Comparison of ENCODE assay signal across 8 cellular contexts in genomic region chr15:101652098-101652782, GRCh38. TPM values are rescaled to one million over a fixed set of nuclear protein-coding genes. Genes with fewer than 3 reads are reported as not detected.
A peak's percentile ranks its signal among the peaks of the same experiment; 100 is the strongest.
DNase-seq lines count a peak whose midpoint lies in the region; ATAC-seq and TF ChIP-seq lines count a peak whose summit lies in the region.

Gene TM2D3, minus strand, starts transcription at chr15:101652381. Its CDS starts 20 bp downstream, at chr15:101652361.

- H3K9me3 ChIP-seq in RWPE2 (ENCODE audit: severe bottlenecking) (no peaks in the 10 kb centered on the region), neural cell (ENCODE audit: low read length) (no peaks in the 10 kb centered on the region), stomach (no peaks in the 10 kb centered on the region)

- H3K9me2 ChIP-seq in neural cell (ENCODE audit: insufficient read depth, low read length), result no peaks in the 10 kb centered on the region

- H3K4me2 ChIP-seq in neural cell (ENCODE audit: low read length), result peak within 1 kb of the TSS; percentile 96

- H3K4me3 ChIP-seq in RWPE2 (ENCODE audit: severe bottlenecking), result peak within 1 kb of the TSS; percentile 90
- H3K4me3 ChIP-seq in fibroblast of the aortic adventitia (ENCODE audit: low read depth, low read length), result peak within 1 kb of the TSS; percentile 93
- peak within 1 kb of the TSS; percentile 89 for H3K4me3 ChIP-seq in neural cell (ENCODE audit: low read length)
- peak within 1 kb of the TSS; percentile 73 to 99 (median 86) for H3K4me3 ChIP-seq in stomach

- intact Hi-C loops in stomach (cut with DNase I; ENCODE audit: low total_unique reads), result no loop called here

- TF ChIP-seq EP300 in neural cell (conservative IDR thresholded peaks at IDR 0.05; ENCODE audit: poor library complexity, severe bottlenecking) (peak; percentile 54), stomach (IDR thresholded peaks at IDR 0.05) (no peak)

- DNase-seq in ELF-1 (ENCODE audit: low read depth, low spot score), result peak; percentile 93
- DNase-seq in GOT3 (lab: John Stamatoyannopoulos, UW), result peak; percentile 89
- peak; percentile 94 for DNase-seq in RWPE2 (ENCODE audit: low spot score)
- peak; percentile 93 for DNase-seq in activated T-helper 9 cell treated with anti-CD3 and anti-CD28 coated beads, Interleukin-2, amount 50 U/mL, for 16 hours (ENCODE audit: low read depth)
- peak; percentile 87 for DNase-seq in fibroblast of the aortic adventitia (ENCODE audit: low read depth)
- peak; percentile 95 for DNase-seq in stomach

- peaks cover 13% of the 10 kb centered on the region for H3K4me1 ChIP-seq in RWPE2 (ENCODE audit: insufficient read depth, poor library complexity, severe bottlenecking)
- H3K4me1 ChIP-seq in stomach, result peaks cover 29 to 53% (median 41%) of the 10 kb centered on the region in 4 donors

- TF ChIP-seq POLR2A in stomach (IDR thresholded peaks at IDR 0.05), result peak in 2 of 4 donors; percentile 34 to 68

- peak; percentile 85 for ATAC-seq in RWPE2 (ENCODE audit: low read depth)

- peak; percentile 70 for TF ChIP-seq RAD21 in neural cell (conservative IDR thresholded peaks at IDR 0.05)

- TF ChIP-seq CTCF in LNCAP (IDR thresholded peaks at IDR 0.05), result peak; percentile 63
- TF ChIP-seq CTCF in RWPE2 (IDR thresholded peaks at IDR 0.05; ENCODE audit: poor library complexity, severe bottlenecking), result peak; percentile 96
- TF ChIP-seq CTCF in fibroblast of the aortic adventitia (IDR thresholded peaks at IDR 0.05; ENCODE audit: insufficient read depth, low read length), result peak; percentile 75
- peak; percentile 90 for TF ChIP-seq CTCF in neural cell (IDR thresholded peaks at IDR 0.05; ENCODE audit: poor library complexity, severe bottlenecking)
- peak in 5 of 7 experiments; percentile 57 to 93 (median 87) for TF ChIP-seq CTCF in stomach (IDR thresholded peaks at IDR 0.05)

- H4K20me1 ChIP-seq in neural cell (ENCODE audit: insufficient read depth), result no peaks in the 10 kb centered on the region

- H2AFZ ChIP-seq in neural cell (ENCODE audit: low read depth, low read length), result peak within 1 kb of the TSS; percentile 95

- peaks cover 37% of the 10 kb centered on the region for H3K79me2 ChIP-seq in neural cell (replicated peaks; ENCODE audit: insufficient read depth, low read length)

- H3K27ac ChIP-seq in RWPE2 (ENCODE audit: poor library complexity, severe bottlenecking) (peak within 1 kb of the TSS; percentile 78), neural cell (ENCODE audit: low read length) (peak within 1 kb of the TSS; percentile 90), stomach (peak within 1 kb of the TSS; percentile 94 to 99 (median 99))

- H3K27me3 ChIP-seq in RWPE2 (ENCODE audit: insufficient read depth, poor library complexity, severe bottlenecking) (no peaks in the 10 kb centered on the region), neural cell (ENCODE audit: insufficient read depth, low read depth, low read length) (no peaks in the 10 kb centered on the region), stomach (no peaks in the 10 kb centered on the region)

- H3F3A ChIP-seq in neural cell (ENCODE audit: insufficient read depth, low read length, poor library complexity, severe bottlenecking), result no peaks in the 10 kb centered on the region

- H3K36me3 ChIP-seq in RWPE2 (ENCODE audit: low read depth) (peaks cover 35% of the 10 kb centered on the region), neural cell (ENCODE audit: insufficient read depth, low read length) (no peaks in the 10 kb centered on the region), stomach (peaks cover 6 to 45% (median 40%) of the 10 kb centered on the region in 4 donors)

- peak within 1 kb of the TSS; percentile 91 for H3K9ac ChIP-seq in neural cell (ENCODE audit: low read length)

- WGBS in stomach, 5 donors, result 0 to 1% (median 0%) methylated on average over 45 to 75 of the region's 75 CpGs

TF ChIP-seq in neural cell, 6 proteins besides CTCF, POLR2A, EP300 and RAD21:
- TF ChIP-seq REST (IDR thresholded peaks at IDR 0.05; ENCODE audit: borderline replicate concordance) (peak; percentile 66), EZH2 (IDR thresholded peaks at IDR 0.05; ENCODE audit: borderline replicate concordance, insufficient read depth, low read length, poor library complexity, severe bottlenecking) (no peak), SMC3 (conservative IDR thresholded peaks at IDR 0.05; ENCODE audit: poor library complexity) (peak; percentile 70), POLR2AphosphoS5 (IDR thresholded peaks at IDR 0.05) (peak; percentile 87), TAF1 (IDR thresholded peaks at IDR 0.05; ENCODE audit: low read depth) (peak; percentile 81), MXI1 (conservative IDR thresholded peaks at IDR 0.05; ENCODE audit: poor library complexity, severe bottlenecking) (peak; percentile 97)

RNA-seq across cellular contexts. Expression of gene TM2D3, which starts in this region (rescaled TPM):
- total RNA-seq in fibroblast of the aortic adventitia (ENCODE audit: low replicate concordance), result 37.0 and 41.8 TPM in 2 replicates
- polyA plus RNA-seq in neural cell, result 337 and 343 TPM in 2 replicates
- 134 and 157 TPM in 2 replicates for polyA minus RNA-seq in neural cell
- 100 to 1,000 TPM in 1 of 5 donors, 10 to 100 TPM in 4; 20.4 to 128 (median 63.0) TPM for total RNA-seq in stomach
- polyA plus RNA-seq in stomach, result 10 to 100 TPM; 23.7 to 34.6 (median 24.1) TPM

Comparison
In these comparisons a context has a peak if more than half of its experiments do, and no peak if none do; other contexts are left out.
1. Peak in every context shown above with its lines: DNase-seq, ATAC-seq, H3K4me3 ChIP-seq and H3K27ac ChIP-seq.